Comparison of ENCODE assay signal across 8 cellular contexts in genomic region chrX:16695079-16695676, GRCh38. TPM values are rescaled to one million over a fixed set of nuclear protein-coding genes. Genes with fewer than 3 reads are reported as not detected.
A peak's percentile ranks its signal among the peaks of the same experiment; 100 is the strongest.
DNase-seq lines count a peak whose midpoint lies in the region; ATAC-seq and TF ChIP-seq lines count a peak whose summit lies in the region.

No MANE protein-coding gene starts in this region.

- no peak overlapping the region for H3K27ac Mint-ChIP-seq in chondrocyte (ENCODE audit: unreplicated experiment)

- peak; percentile 76 for TF ChIP-seq CTCF in MM.1S (IDR thresholded peaks at IDR 0.05; ENCODE audit: low read length)
- TF ChIP-seq CTCF in chondrocyte (IDR thresholded peaks at IDR 0.05), result peak; percentile 94
- TF ChIP-seq CTCF in lung (IDR thresholded peaks at IDR 0.05; ENCODE audit: control extremely low read depth, extremely low read depth), result peak; percentile 76

- H3K27me3 ChIP-seq in MM.1S (replicated peaks; ENCODE audit: insufficient read depth, low read length) (no peaks in the 10 kb centered on the region), lung (ENCODE audit: control insufficient read depth, insufficient read depth) (no peaks in the 10 kb centered on the region)

- H3K27ac ChIP-seq in MM.1S (ENCODE audit: low read length) (no peak overlapping the region), lung (ENCODE audit: low read depth in 1 of 2, low read length in 1 of 2) (no peak overlapping the region)

- H3F3A ChIP-seq in MM.1S (ENCODE audit: insufficient read depth, low read length), result no peaks in the 10 kb centered on the region

- H3K9me3 Mint-ChIP-seq in chondrocyte (ENCODE audit: low read depth), result no peaks in the 10 kb centered on the region

- peak; percentile 63 for DNase-seq in AG08395 (ENCODE audit: low spot score)
- peak; percentile 37 for DNase-seq in MM.1S
- peak; percentile 30 for DNase-seq in activated CD4-positive, alpha-beta T cell treated with anti-CD3 and anti-CD28 coated beads for 1 hour
- DNase-seq in chondrocyte (ENCODE audit: low spot score), result no peak
- peak; percentile 51 for DNase-seq in lung (ENCODE audit: low spot score)
- peak; percentile 21 to 29 for DNase-seq in stimulated activated CD8-positive, alpha-beta memory T cell treated with anti-CD3 and anti-CD28 coated beads, Interleukin-4, amount 100 ng/mL, for 4 hours (ENCODE audit: low read depth in 2 of 2, low spot score in 1 of 2)

- no peak overlapping the region for H3K4me2 ChIP-seq in MM.1S (ENCODE audit: low read depth, low read length)

- H3K9me2 ChIP-seq in MM.1S (replicated peaks; ENCODE audit: insufficient read depth, low read length), result no peaks in the 10 kb centered on the region

- no peak overlapping the region for H2AFZ ChIP-seq in MM.1S (ENCODE audit: low read length)

- no peaks in the 10 kb centered on the region for H3K27me3 Mint-ChIP-seq in chondrocyte (ENCODE audit: low read depth)

- peaks cover 31% of the 10 kb centered on the region for H3K36me3 Mint-ChIP-seq in chondrocyte (ENCODE audit: low read depth)

- H3K4me3 Mint-ChIP-seq in chondrocyte (ENCODE audit: unreplicated experiment), result no peak overlapping the region

- ATAC-seq in GM18511 (IDR thresholded peaks at IDR 0.05; ENCODE audit: unreplicated experiment) (peak; percentile 84), lung (ENCODE audit: insufficient read depth, low FRiP score) (peak; percentile 72), GM18520 (IDR thresholded peaks at IDR 0.05; ENCODE audit: unreplicated experiment) (no peak)

- no peaks in the 10 kb centered on the region for H3K9me3 ChIP-seq in MM.1S (replicated peaks; ENCODE audit: insufficient read depth, low read length)
- no peaks in the 10 kb centered on the region for H3K9me3 ChIP-seq in lung (ENCODE audit: control insufficient read depth in 2 of 2, insufficient read depth in 1 of 2, low read length in 1 of 2)

- H3K4me1 ChIP-seq in MM.1S (ENCODE audit: low read length) (no peaks in the 10 kb centered on the region), lung (ENCODE audit: control insufficient read depth in 2 of 2, insufficient read depth in 2 of 2, low read length in 2 of 2) (no peaks in the 10 kb centered on the region)

- 7 to 53% methylated on average over 4 to 10 of the region's 10 CpGs for WGBS in lung, 2 donors

- H4K20me1 ChIP-seq in MM.1S (ENCODE audit: insufficient read depth, low read length), result no peaks in the 10 kb centered on the region

- H3K4me1 Mint-ChIP-seq in chondrocyte (ENCODE audit: low read depth), result no peaks in the 10 kb centered on the region

- no peak overlapping the region for H3K4me3 ChIP-seq in MM.1S (ENCODE audit: low read length)
- H3K4me3 ChIP-seq in lung, result no peak overlapping the region

- no peaks in the 10 kb centered on the region for H3K79me2 ChIP-seq in MM.1S (ENCODE audit: low read length)

- H3K9ac ChIP-seq in MM.1S (ENCODE audit: low read length), result no peak overlapping the region

- no peaks in the 10 kb centered on the region for H3K36me3 ChIP-seq in MM.1S (replicated peaks; ENCODE audit: insufficient read depth, low read length)
- H3K36me3 ChIP-seq in lung (ENCODE audit: control insufficient read depth in 2 of 2, insufficient read depth in 2 of 2, low read length in 2 of 2), result peaks cover 4 to 11% of the 10 kb centered on the region in 2 donors

RNA-seq across cellular contexts. Expression of gene CTPS2, which starts 17.3 kb away (rescaled TPM):
- 25.3 to 29.7 TPM (median 26.1 TPM) in 3 replicates for total RNA-seq in chondrocyte
- 10 to 100 TPM in 1 of 2 donors, 1 to 10 TPM in 1; 9.3 to 36.8 TPM for total RNA-seq in lung
- polyA plus RNA-seq in lung, result 10 to 100 TPM in 1 of 2 donors, 1 to 10 TPM in 1; 4.2 to 10.5 TPM

RNA-seq across cellular contexts. Expression of gene SYAP1, which starts 24.2 kb away (rescaled TPM):
- total RNA-seq in chondrocyte (52.8 to 53.4 TPM (median 53.3 TPM) in 3 replicates), lung (10 to 100 TPM; 31.1 to 32.0 TPM)
- polyA plus RNA-seq in lung, result 10 to 100 TPM; 10.2 to 15.3 TPM

RNA-seq across cellular contexts. Expression of gene S100G, which starts 45.2 kb away (rescaled TPM):
- total RNA-seq in chondrocyte, result not detected in 3 replicates
- total RNA-seq in lung, result not detected
- polyA plus RNA-seq in lung, result not detected
